In genomic region chr10:29689001-29689400, GRCh38 we compare ENCODE assay signal across 1 cellular context.
TF ChIP-seq lines count a peak whose summit lies in the region.

No MANE protein-coding gene starts in this region.

TF ChIP-seq in SK-N-SH, 30 proteins besides CTCF, POLR2A, EP300 and RAD21 (continued from another document):
- TF ChIP-seq, protein P1, sequence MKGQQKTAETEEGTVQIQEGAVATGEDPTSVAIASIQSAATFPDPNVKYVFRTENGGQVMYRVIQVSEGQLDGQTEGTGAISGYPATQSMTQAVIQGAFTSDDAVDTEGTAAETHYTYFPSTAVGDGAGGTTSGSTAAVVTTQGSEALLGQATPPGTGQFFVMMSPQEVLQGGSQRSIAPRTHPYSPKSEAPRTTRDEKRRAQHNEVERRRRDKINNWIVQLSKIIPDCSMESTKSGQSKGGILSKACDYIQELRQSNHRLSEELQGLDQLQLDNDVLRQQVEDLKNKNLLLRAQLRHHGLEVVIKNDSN (IDR thresholded peaks at IDR 0.05; ENCODE audit: borderline replicate concordance, low read depth), result no peak
- TF ChIP-seq EZH2phosphoT487 (IDR thresholded peaks at IDR 0.05; ENCODE audit: borderline replicate concordance, low read depth) (no peak), RCOR1 (IDR thresholded peaks at IDR 0.05; ENCODE audit: low read length) (no peak), MXI1 (IDR thresholded peaks at IDR 0.05; ENCODE audit: low read depth, low read length) (no peak), SIN3A (IDR thresholded peaks at IDR 0.05; ENCODE audit: borderline replicate concordance, low read depth, low read length) (no peak), TEAD4 (IDR thresholded peaks at IDR 0.05; ENCODE audit: borderline replicate concordance, insufficient read depth) (0 out of 2 replicates have a peak, but pooled peaks have one; percentile 29), POLR2AphosphoS5 (IDR thresholded peaks at IDR 0.05; ENCODE audit: low read depth, low read length) (no peak; the same call in 1 of the 2 replicates), FOSL2 (IDR thresholded peaks at IDR 0.05; ENCODE audit: borderline replicate concordance, low read depth) (peak; percentile 89), RFX5 (IDR thresholded peaks at IDR 0.05; ENCODE audit: low read length) (no peak), SMC3 (IDR thresholded peaks at IDR 0.05; ENCODE audit: low read depth, low read length) (no peak), RXRA (IDR thresholded peaks at IDR 0.05; ENCODE audit: borderline replicate concordance, low read depth) (no peak; the same call in 1 of the 2 replicates), TCF12 (IDR thresholded peaks at IDR 0.05) (peak; percentile 68), USF2 (IDR thresholded peaks at IDR 0.05; ENCODE audit: borderline replicate concordance, low read depth, low read length) (no peak), NRF1 (IDR thresholded peaks at IDR 0.05; ENCODE audit: low read depth, low read length) (no peak)
- TF ChIP-seq, protein P2, sequence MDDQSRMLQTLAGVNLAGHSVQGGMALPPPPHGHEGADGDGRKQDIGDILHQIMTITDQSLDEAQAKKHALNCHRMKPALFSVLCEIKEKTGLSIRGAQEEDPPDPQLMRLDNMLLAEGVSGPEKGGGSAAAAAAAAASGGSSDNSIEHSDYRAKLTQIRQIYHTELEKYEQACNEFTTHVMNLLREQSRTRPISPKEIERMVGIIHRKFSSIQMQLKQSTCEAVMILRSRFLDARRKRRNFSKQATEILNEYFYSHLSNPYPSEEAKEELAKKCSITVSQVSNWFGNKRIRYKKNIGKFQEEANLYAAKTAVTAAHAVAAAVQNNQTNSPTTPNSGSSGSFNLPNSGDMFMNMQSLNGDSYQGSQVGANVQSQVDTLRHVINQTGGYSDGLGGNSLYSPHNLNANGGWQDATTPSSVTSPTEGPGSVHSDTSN (IDR thresholded peaks at IDR 0.05), result peak; percentile 54; the same call in 1 of the 2 replicates
- TF ChIP-seq, protein P3, sequence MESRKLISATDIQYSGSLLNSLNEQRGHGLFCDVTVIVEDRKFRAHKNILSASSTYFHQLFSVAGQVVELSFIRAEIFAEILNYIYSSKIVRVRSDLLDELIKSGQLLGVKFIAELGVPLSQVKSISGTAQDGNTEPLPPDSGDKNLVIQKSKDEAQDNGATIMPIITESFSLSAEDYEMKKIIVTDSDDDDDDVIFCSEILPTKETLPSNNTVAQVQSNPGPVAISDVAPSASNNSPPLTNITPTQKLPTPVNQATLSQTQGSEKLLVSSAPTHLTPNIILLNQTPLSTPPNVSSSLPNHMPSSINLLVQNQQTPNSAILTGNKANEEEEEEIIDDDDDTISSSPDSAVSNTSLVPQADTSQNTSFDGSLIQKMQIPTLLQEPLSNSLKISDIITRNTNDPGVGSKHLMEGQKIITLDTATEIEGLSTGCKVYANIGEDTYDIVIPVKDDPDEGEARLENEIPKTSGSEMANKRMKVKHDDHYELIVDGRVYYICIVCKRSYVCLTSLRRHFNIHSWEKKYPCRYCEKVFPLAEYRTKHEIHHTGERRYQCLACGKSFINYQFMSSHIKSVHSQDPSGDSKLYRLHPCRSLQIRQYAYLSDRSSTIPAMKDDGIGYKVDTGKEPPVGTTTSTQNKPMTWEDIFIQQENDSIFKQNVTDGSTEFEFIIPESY (IDR thresholded peaks at IDR 0.05; ENCODE audit: borderline replicate concordance, low read depth), result no peak
